In the genomic region with DNA sequence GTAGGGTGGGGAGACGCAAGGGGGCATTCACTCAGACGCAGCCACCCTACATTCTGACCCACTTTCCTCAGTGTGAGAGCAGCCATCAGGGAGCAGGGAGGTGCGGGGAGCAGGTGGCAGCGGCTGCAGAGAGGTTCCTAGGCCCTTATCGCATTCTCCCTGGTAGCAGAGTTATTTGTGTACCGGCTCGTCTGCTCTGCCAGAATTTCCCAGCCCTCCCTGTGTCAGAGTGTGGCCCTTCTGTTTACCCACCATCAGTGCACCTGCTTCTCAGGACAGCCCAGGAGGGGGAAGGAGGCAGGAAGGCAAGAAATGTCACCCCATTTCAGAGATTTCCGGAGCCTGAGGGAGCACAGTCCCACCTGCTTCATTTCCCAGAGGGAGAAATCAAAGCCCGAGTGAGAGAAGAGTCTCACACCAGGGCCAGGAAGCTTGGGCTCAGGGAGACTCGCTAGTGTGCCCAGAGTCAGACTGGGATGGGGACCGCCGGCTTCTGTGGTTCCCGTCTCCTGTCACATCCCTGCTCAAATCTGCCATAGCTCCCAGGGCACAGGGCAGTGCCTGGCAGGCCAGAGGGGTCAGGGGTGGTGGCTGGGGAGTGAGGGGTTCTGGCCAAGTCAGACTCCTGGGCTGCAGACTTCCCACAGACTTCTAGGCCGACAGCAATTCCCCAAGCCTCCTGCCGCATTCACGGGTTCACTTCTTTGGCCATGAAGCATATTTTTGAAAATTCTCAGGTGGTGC, we compare ENCODE assay signal across 11 cellular contexts. TPM values are rescaled to one million over a fixed set of nuclear protein-coding genes. Genes with fewer than 3 reads are reported as not detected.
DNase-seq lines count a peak whose midpoint lies in the region; ATAC-seq and TF ChIP-seq lines count a peak whose summit lies in the region.
"Had no signal": no experiment of that assay in that cellular context is flagged by ENCODE, and none has a peak within 500 bp of the region (broad histone marks: within the 10 kb centered on the region; RNA-seq: fewer than 3 reads in every experiment).

No MANE protein-coding gene starts in this region.

- no peaks in the 10 kb centered on the region for H3K27me3 ChIP-seq in gastroesophageal sphincter

- H3K27ac Mint-ChIP-seq in progenitor cell of endocrine pancreas, result peak overlapping the region; percentile 92
- H3K27ac Mint-ChIP-seq: activated B cell treated with CpG ODN at 0.5 μM for 24 hours; activated T-helper 2 cell treated with anti-CD3 and anti-CD28 coated beads, Interferon-gamma antibody, Interleukin-2, Interleukin-4, amounts not matched to agents 10 μg/mL and 5 μg/mL and 100 μg/mL, durations not matched to agents 14 hours and 24 hours and 36 hours had no signal

- H3K9me3 ChIP-seq in gastroesophageal sphincter, result no peaks in the 10 kb centered on the region

- 60% methylated on average over 1 of the region's 16 CpGs; no CpG with 5 or more reads in 1 of the 2 donors for WGBS in gastroesophageal sphincter (ENCODE audit: low coverage in 1 of 2), 2 donors

- H3K36me3 Mint-ChIP-seq in progenitor cell of endocrine pancreas (ENCODE audit: insufficient read depth), result no peaks in the 10 kb centered on the region

- DNase-seq in DMS153 (lab: John Stamatoyannopoulos, UW), result peak; percentile 12
- DNase-seq in NCI-H2196 treated with DMSO at 0.1 percent for 48 hours (lab: John Stamatoyannopoulos, UW; ENCODE audit: unreplicated experiment), result peak; percentile 62
- DNase-seq in progenitor cell of endocrine pancreas (ENCODE audit: low spot score, unreplicated experiment), result no peak
- no peak for DNase-seq in NCI-H446 (lab: John Stamatoyannopoulos, UW)
- DNase-seq in NCI-H446 treated with DMSO at 0.1 percent for 48 hours (lab: John Stamatoyannopoulos, UW), result no peak
- DNase-seq in NCI-H2227 (lab: John Stamatoyannopoulos, UW; ENCODE audit: unreplicated experiment), result no peak
- DNase-seq: activated B cell treated with CpG ODN at 0.5 μM for 24 hours, midbrain had no signal

- no peak overlapping the region for H3K4me3 ChIP-seq in gastroesophageal sphincter

- H3K27ac ChIP-seq in gastroesophageal sphincter, result peak overlapping the region in 3 of 4 donors; percentile 68 to 77 (median 73)

- no peaks in the 10 kb centered on the region for H3K27me3 Mint-ChIP-seq in progenitor cell of endocrine pancreas

- TF ChIP-seq POLR2A in gastroesophageal sphincter (IDR thresholded peaks at IDR 0.05), result no peak

- TF ChIP-seq CTCF in gastroesophageal sphincter (IDR thresholded peaks at IDR 0.05) (no peak), progenitor cell of endocrine pancreas (IDR thresholded peaks at IDR 0.05; ENCODE audit: unreplicated experiment) (no peak)

- no peak overlapping the region for H3K4me3 Mint-ChIP-seq in progenitor cell of endocrine pancreas (ENCODE audit: low read depth)
- H3K4me3 Mint-ChIP-seq: activated B cell treated with CpG ODN at 0.5 μM for 24 hours had no signal

- peaks cover 18% of the 10 kb centered on the region for H3K4me1 Mint-ChIP-seq in progenitor cell of endocrine pancreas (ENCODE audit: low read depth)
- H3K4me1 Mint-ChIP-seq: activated B cell treated with CpG ODN at 0.5 μM for 24 hours had no signal

- no peaks in the 10 kb centered on the region for H3K36me3 ChIP-seq in gastroesophageal sphincter

- H3K4me1 ChIP-seq in gastroesophageal sphincter, result peaks cover 0 to 61% (median 29%) of the 10 kb centered on the region in 3 donors

- TF ChIP-seq EP300 in gastroesophageal sphincter (IDR thresholded peaks at IDR 0.05), result no peak

- ATAC-seq in gastroesophageal sphincter (peak; percentile 17), GM18517 (IDR thresholded peaks at IDR 0.05; ENCODE audit: unreplicated experiment) (no peak)

- peaks cover 3% of the 10 kb centered on the region for H3K9me3 Mint-ChIP-seq in progenitor cell of endocrine pancreas (ENCODE audit: low read depth)
- H3K9me3 Mint-ChIP-seq: activated B cell treated with CpG ODN at 0.5 μM for 24 hours; activated T-helper 2 cell treated with anti-CD3 and anti-CD28 coated beads, Interferon-gamma antibody, Interleukin-2, Interleukin-4, amounts not matched to agents 10 μg/mL and 5 μg/mL and 100 μg/mL, durations not matched to agents 14 hours and 24 hours and 36 hours had no signal

RNA-seq across cellular contexts. Expression of a gene that starts 49.7 kb away (rescaled TPM):
- 100 to 1,000 TPM in 1 of 4 donors, 10 to 100 TPM in 3; 72.3 to 120 (median 93.0) TPM for total RNA-seq in gastroesophageal sphincter
- total RNA-seq in progenitor cell of endocrine pancreas, result 32.5 and 36.0 TPM in 2 replicates

Comparison
In these comparisons a context has a peak if more than half of its experiments do, and no peak if none do; other contexts are left out.
1. DNase-seq: peak in DMS153 (single experiment) and NCI-H2196 treated with DMSO at 0.1 percent for 48 hours (single experiment); none in progenitor cell of endocrine pancreas (single experiment), NCI-H446 (0 of 2), NCI-H446 treated with DMSO at 0.1 percent for 48 hours (single experiment) and NCI-H2227 (single experiment).